23 cellular contexts compared by ENCODE assay signal in genomic region chr19:8573316-8573715, GRCh38. TPM values are rescaled to one million over a fixed set of nuclear protein-coding genes. Genes with fewer than 3 reads are reported as not detected.
DNase-seq lines count a peak whose midpoint lies in the region; ATAC-seq and TF ChIP-seq lines count a peak whose summit lies in the region.
"Had no signal": no experiment of that assay in that cellular context is flagged by ENCODE, and none has a peak within 500 bp of the region (broad histone marks: within the 10 kb centered on the region; RNA-seq: fewer than 3 reads in every experiment).

No MANE protein-coding gene starts in this region.

- H3K36me3 ChIP-seq in CD8-positive, alpha-beta memory T cell (ENCODE audit: insufficient read depth, low read length) = no peaks in the 10 kb centered on the region

- ATAC-seq in activated T-cell treated with anti-CD3 and anti-CD28 coated beads, Interleukin-2, amount 50 U/mL, for 72 hours (replicated peaks in 1 of 2) = peak in 1 of 2 donors; percentile 7
- ATAC-seq: foreskin keratinocyte; mucosa of descending colon; stimulated activated naive CD8-positive, alpha-beta T cell treated with anti-CD3 and anti-CD28 coated beads, Interleukin-15, amount 100 ng/mL, for 72 hours had no signal

- POLR2A ChIA-PET in activated CD4-positive, alpha-beta T cell treated with anti-CD3 and anti-CD28 coated beads, Interleukin-2, amount 10 ng/mL, durations not matched to agents 7 days and 5 days (lab: Charles Lee) = no interaction called here
- POLR2A ChIA-PET in CD8-positive, alpha-beta memory T cell (lab: Charles Lee) = interaction anchor here (1.3 kb wide), 1 partner anchor 60 kb away, joined by 3 read pairs; no protein-coding TSS in a partner anchor

- no peak for TF ChIP-seq CTCF in mesothelial cell of epicardium (IDR thresholded peaks at IDR 0.05; ENCODE audit: unreplicated experiment)

- H3K27ac Mint-ChIP-seq in activated CD4-positive, alpha-beta T cell treated with anti-CD3 and anti-CD28 coated beads, Interleukin-2, amount 10 ng/mL, durations not matched to agents 7 days and 5 days = peak overlapping the region; percentile 91
- peak overlapping the region; percentile 87 to 99 (median 94) for H3K27ac Mint-ChIP-seq in CD8-positive, alpha-beta memory T cell
- H3K27ac Mint-ChIP-seq in activated T-cell treated with anti-CD3 and anti-CD28 coated beads, Interleukin-2, amount 50 U/mL, for 72 hours = no peak overlapping the region
- H3K27ac Mint-ChIP-seq in mesothelial cell of epicardium = no peak overlapping the region
- H3K27ac Mint-ChIP-seq: brain, type B pancreatic cell had no signal

- peak overlapping the region; percentile 51 for H3K4me3 ChIP-seq in CD8-positive, alpha-beta memory T cell (ENCODE audit: low read length)
- peak overlapping the region; percentile 41 for H3K4me3 ChIP-seq in mononuclear cell (ENCODE audit: low read length)
- H3K4me3 ChIP-seq: coronary artery, mucosa of descending colon had no signal

- H3K27ac ChIP-seq in CD8-positive, alpha-beta memory T cell (ENCODE audit: low read depth, low read length) = peak overlapping the region; percentile 57
- H3K27ac ChIP-seq: coronary artery, foreskin keratinocyte had no signal

- H3K36me3 Mint-ChIP-seq in activated CD4-positive, alpha-beta T cell treated with anti-CD3 and anti-CD28 coated beads, Interleukin-2, amount 10 ng/mL, durations not matched to agents 7 days and 5 days (ENCODE audit: low read depth) = peaks cover 80% of the 10 kb centered on the region
- peaks cover 16 to 46% (median 23%) of the 10 kb centered on the region in 3 donors for H3K36me3 Mint-ChIP-seq in CD8-positive, alpha-beta memory T cell
- H3K36me3 Mint-ChIP-seq in activated T-cell treated with anti-CD3 and anti-CD28 coated beads, Interleukin-2, amount 50 U/mL, for 72 hours (ENCODE audit: insufficient read depth in 2 of 2) = peaks cover 0 to 1% of the 10 kb centered on the region in 2 donors
- H3K36me3 Mint-ChIP-seq in mesothelial cell of epicardium = no peaks in the 10 kb centered on the region
- H3K36me3 Mint-ChIP-seq: brain, type B pancreatic cell had no signal

- H3K4me3 Mint-ChIP-seq in activated CD4-positive, alpha-beta T cell treated with anti-CD3 and anti-CD28 coated beads, Interleukin-2, amount 10 ng/mL, durations not matched to agents 7 days and 5 days = peak overlapping the region; percentile 93
- H3K4me3 Mint-ChIP-seq in CD8-positive, alpha-beta memory T cell = peak overlapping the region; percentile 93 to 100 (median 97)
- peak overlapping the region; percentile 18 to 44 for H3K4me3 Mint-ChIP-seq in activated T-cell treated with anti-CD3 and anti-CD28 coated beads, Interleukin-2, amount 50 U/mL, for 72 hours
- H3K4me3 Mint-ChIP-seq in mesothelial cell of epicardium = no peak overlapping the region
- H3K4me3 Mint-ChIP-seq: brain; stimulated activated naive CD8-positive, alpha-beta T cell treated with anti-CD3 and anti-CD28 coated beads, Interleukin-15, amount 100 ng/mL, for 72 hours; type B pancreatic cell had no signal

- H3K9me3 Mint-ChIP-seq in activated CD4-positive, alpha-beta T cell treated with anti-CD3 and anti-CD28 coated beads, Interleukin-2, amount 10 ng/mL, durations not matched to agents 7 days and 5 days = peaks cover 9% of the 10 kb centered on the region
- H3K9me3 Mint-ChIP-seq in CD8-positive, alpha-beta memory T cell = no peaks in the 10 kb centered on the region
- no peaks in the 10 kb centered on the region for H3K9me3 Mint-ChIP-seq in activated T-cell treated with anti-CD3 and anti-CD28 coated beads, Interleukin-2, amount 50 U/mL, for 72 hours
- no peaks in the 10 kb centered on the region for H3K9me3 Mint-ChIP-seq in mesothelial cell of epicardium
- H3K9me3 Mint-ChIP-seq: type B pancreatic cell had no signal

- peaks cover 83% of the 10 kb centered on the region for H3K4me1 Mint-ChIP-seq in activated CD4-positive, alpha-beta T cell treated with anti-CD3 and anti-CD28 coated beads, Interleukin-2, amount 10 ng/mL, durations not matched to agents 7 days and 5 days
- H3K4me1 Mint-ChIP-seq in CD8-positive, alpha-beta memory T cell = peaks cover 68 to 93% (median 72%) of the 10 kb centered on the region in 3 donors
- peaks cover 81% of the 10 kb centered on the region for H3K4me1 Mint-ChIP-seq in activated T-cell treated with anti-CD3 and anti-CD28 coated beads, Interleukin-2, amount 50 U/mL, for 72 hours (ENCODE audit: low read depth)
- H3K4me1 Mint-ChIP-seq in mesothelial cell of epicardium = peaks cover 5% of the 10 kb centered on the region
- H3K4me1 Mint-ChIP-seq: brain had no signal

- no peak for DNase-seq in activated CD4-positive, alpha-beta T cell treated with anti-CD3 and anti-CD28 coated beads, Interleukin-2, amount 10 ng/mL, durations not matched to agents 7 days and 5 days
- DNase-seq in activated CD4-positive, alpha-beta T cell treated with anti-CD3 and anti-CD28 coated beads, Interleukin-2, amount 50 U/mL, for 1 hour = no peak
- DNase-seq in CD8-positive, alpha-beta memory T cell = peak in 2 of 5 donors; percentile 11 to 34
- no peak for DNase-seq in activated T-cell treated with anti-CD3 and anti-CD28 coated beads, Interleukin-2, amount 50 U/mL, for 72 hours
- DNase-seq in COR-L47 (lab: John Stamatoyannopoulos, UW) = no peak
- DNase-seq in mesothelial cell of epicardium (ENCODE audit: low spot score in 2 of 2, unreplicated experiment in 2 of 2) = no peak
- DNase-seq in NCI-H69 (lab: John Stamatoyannopoulos, UW) = no peak
- DNase-seq: activated gamma-delta T cell treated with Interleukin-2 at 50 U/mL for 16 hours; foreskin keratinocyte; hypothalamus; mucosa of descending colon; NCI-H187; NCI-H2227 treated with DMSO at 0.1 percent for 48 hours; nucleus accumbens; SK-N-SH; stimulated activated naive CD8-positive, alpha-beta T cell treated with anti-CD3 and anti-CD28 coated beads, Interleukin-15, amount 100 ng/mL, for 72 hours had no signal

- H3K9me3 ChIP-seq in CD8-positive, alpha-beta memory T cell (ENCODE audit: low read length) = no peaks in the 10 kb centered on the region
- H3K9me3 ChIP-seq in mononuclear cell (ENCODE audit: low read depth, low read length) = no peaks in the 10 kb centered on the region
- H3K9me3 ChIP-seq: mucosa of descending colon, SK-N-SH had no signal

- H3K27me3 ChIP-seq in CD8-positive, alpha-beta memory T cell (ENCODE audit: insufficient read depth, low read length, poor library complexity, severe bottlenecking) = no peaks in the 10 kb centered on the region
- no peaks in the 10 kb centered on the region for H3K27me3 ChIP-seq in mononuclear cell (ENCODE audit: insufficient read depth, low read length)
- H3K27me3 ChIP-seq: foreskin keratinocyte had no signal

- peaks cover 95% of the 10 kb centered on the region for H3K4me1 ChIP-seq in CD8-positive, alpha-beta memory T cell (ENCODE audit: insufficient read depth, low read length)
- peaks cover 94% of the 10 kb centered on the region for H3K4me1 ChIP-seq in mononuclear cell (ENCODE audit: insufficient read depth, low read length)
- H3K4me1 ChIP-seq: foreskin keratinocyte had no signal

- CTCF ChIA-PET in activated CD4-positive, alpha-beta T cell treated with anti-CD3 and anti-CD28 coated beads, Interleukin-2, amount 10 ng/mL, durations not matched to agents 7 days and 5 days (lab: Charles Lee) = no interaction called here
- CTCF ChIA-PET in CD8-positive, alpha-beta memory T cell (lab: Charles Lee) = interaction anchor here (10.8 kb wide), 1 partner anchor 56 kb away, joined by 120 read pairs; the partner anchor contains the start of gene ZNF414

- no peaks in the 10 kb centered on the region for H3K27me3 Mint-ChIP-seq in activated CD4-positive, alpha-beta T cell treated with anti-CD3 and anti-CD28 coated beads, Interleukin-2, amount 10 ng/mL, durations not matched to agents 7 days and 5 days
- peaks cover 0 to 3% of the 10 kb centered on the region in 2 donors for H3K27me3 Mint-ChIP-seq in CD8-positive, alpha-beta memory T cell
- no peaks in the 10 kb centered on the region for H3K27me3 Mint-ChIP-seq in activated T-cell treated with anti-CD3 and anti-CD28 coated beads, Interleukin-2, amount 50 U/mL, for 72 hours (ENCODE audit: low read depth)
- peaks cover 17% of the 10 kb centered on the region for H3K27me3 Mint-ChIP-seq in mesothelial cell of epicardium (ENCODE audit: low read depth)
- H3K27me3 Mint-ChIP-seq: stimulated activated naive CD8-positive, alpha-beta T cell treated with anti-CD3 and anti-CD28 coated beads, Interleukin-15, amount 100 ng/mL, for 72 hours had no signal

RNA-seq across cellular contexts. Expression of gene MYO1F, which starts 3.9 kb away (rescaled TPM):
- total RNA-seq in activated CD4-positive, alpha-beta T cell treated with anti-CD3 and anti-CD28 coated beads, Interleukin-2, amount 10 ng/mL, durations not matched to agents 7 days and 5 days = 100 to 1,000 TPM; 359 to 366 TPM
- total RNA-seq in CD8-positive, alpha-beta memory T cell = 10 to 100 TPM; 68.0 to 81.3 TPM
- polyA plus RNA-seq in CD8-positive, alpha-beta memory T cell = 161 TPM
- 10 to 100 TPM; 23.3 to 54.1 TPM for total RNA-seq in activated T-cell treated with anti-CD3 and anti-CD28 coated beads, Interleukin-2, amount 50 U/mL, for 72 hours
- total RNA-seq in mononuclear cell (145 TPM), mesothelial cell of epicardium (0.35 to 0.69 TPM (median 0.47 TPM) in 3 replicates)

RNA-seq across cellular contexts. Expression of gene ADAMTS10, which starts 37.2 kb away (rescaled TPM):
- total RNA-seq in activated CD4-positive, alpha-beta T cell treated with anti-CD3 and anti-CD28 coated beads, Interleukin-2, amount 10 ng/mL, durations not matched to agents 7 days and 5 days = 10 to 100 TPM; 10.6 to 15.3 TPM
- total RNA-seq in CD8-positive, alpha-beta memory T cell = 10 to 100 TPM; 13.2 to 16.2 TPM
- 1.3 TPM for polyA plus RNA-seq in CD8-positive, alpha-beta memory T cell
- total RNA-seq in activated T-cell treated with anti-CD3 and anti-CD28 coated beads, Interleukin-2, amount 50 U/mL, for 72 hours = 1 to 10 TPM; 7.3 to 9.6 TPM
- total RNA-seq in mononuclear cell (29.5 TPM), mesothelial cell of epicardium (176 to 182 TPM (median 179 TPM) in 3 replicates)
- total RNA-seq: foreskin keratinocyte had no signal
- polyA plus RNA-seq: foreskin keratinocyte had no signal

RNA-seq across cellular contexts. Expression of gene NFILZ, which starts 57.1 kb away (rescaled TPM):
- total RNA-seq in activated CD4-positive, alpha-beta T cell treated with anti-CD3 and anti-CD28 coated beads, Interleukin-2, amount 10 ng/mL, durations not matched to agents 7 days and 5 days = not detected
- not detected for total RNA-seq in CD8-positive, alpha-beta memory T cell
- not detected for polyA plus RNA-seq in CD8-positive, alpha-beta memory T cell
- not detected for total RNA-seq in activated T-cell treated with anti-CD3 and anti-CD28 coated beads, Interleukin-2, amount 50 U/mL, for 72 hours
- total RNA-seq in mononuclear cell = not detected
- not detected in 3 replicates for total RNA-seq in mesothelial cell of epicardium
- total RNA-seq: A673, foreskin keratinocyte, M059J, mucosa of descending colon, renal cortical epithelial cell had no signal
- polyA plus RNA-seq: foreskin keratinocyte, SK-N-SH had no signal

RNA-seq across cellular contexts. Expression of gene ZNF414, which starts 59.3 kb away (rescaled TPM):
- 10 to 100 TPM; 46.8 to 47.3 TPM for total RNA-seq in activated CD4-positive, alpha-beta T cell treated with anti-CD3 and anti-CD28 coated beads, Interleukin-2, amount 10 ng/mL, durations not matched to agents 7 days and 5 days
- 10 to 100 TPM; 25.7 to 26.0 TPM for total RNA-seq in CD8-positive, alpha-beta memory T cell
- 18.0 TPM for polyA plus RNA-seq in CD8-positive, alpha-beta memory T cell
- 10 to 100 TPM; 25.7 to 29.9 TPM for total RNA-seq in activated T-cell treated with anti-CD3 and anti-CD28 coated beads, Interleukin-2, amount 50 U/mL, for 72 hours
- total RNA-seq in mononuclear cell (5.6 TPM), mesothelial cell of epicardium (33.5 to 37.1 TPM (median 35.5 TPM) in 3 replicates)

Comparison
In these comparisons a context has a peak if more than half of its experiments do, and no peak if none do; other contexts are left out.
1. H3K27ac Mint-ChIP-seq: peak in activated CD4-positive, alpha-beta T cell treated with anti-CD3 and anti-CD28 coated beads, Interleukin-2, amount 10 ng/mL, durations not matched to agents 7 days and 5 days (single experiment) and CD8-positive, alpha-beta memory T cell (8 of 8); none in activated T-cell treated with anti-CD3 and anti-CD28 coated beads, Interleukin-2, amount 50 U/mL, for 72 hours (single experiment) and mesothelial cell of epicardium (single experiment).
2. RNA of gene MYO1F, which starts 3.9 kb away (total RNA-seq): 359 to 366 TPM in activated CD4-positive, alpha-beta T cell treated with anti-CD3 and anti-CD28 coated beads, Interleukin-2, amount 10 ng/mL, durations not matched to agents 7 days and 5 days, 145 TPM in mononuclear cell (single experiment), 68.0 to 81.3 TPM in CD8-positive, alpha-beta memory T cell and 23.3 to 54.1 TPM in activated T-cell treated with anti-CD3 and anti-CD28 coated beads, Interleukin-2, amount 50 U/mL, for 72 hours; 0.35 to 0.69 TPM in mesothelial cell of epicardium; every median in the first group is over 10 times any median in the second.